Comparison of ENCODE assay signal across 17 cellular contexts in genomic region chr4:143346208-143346607, GRCh38. TPM values are rescaled to one million over a fixed set of nuclear protein-coding genes. Genes with fewer than 3 reads are reported as not detected.
DNase-seq lines count a peak whose midpoint lies in the region; ATAC-seq, FAIRE-seq and TF ChIP-seq lines count a peak whose summit lies in the region.
"Had no signal": no experiment of that assay in that cellular context is flagged by ENCODE, and none has a peak within 500 bp of the region (broad histone marks: within the 10 kb centered on the region; RNA-seq: fewer than 3 reads in every experiment).

No MANE protein-coding gene starts in this region.

- H3F3A ChIP-seq in smooth muscle cell (ENCODE audit: low read depth), result no peaks in the 10 kb centered on the region

- H3K27ac ChIP-seq in keratinocyte (ENCODE audit: control insufficient read depth, insufficient read depth, low read length), result peak overlapping the region; percentile 90
- H3K27ac ChIP-seq in smooth muscle cell (ENCODE audit: low read depth), result no peak overlapping the region
- H3K27ac ChIP-seq in small intestine (ENCODE audit: low read depth in 1 of 2, low read length in 1 of 2), result peak overlapping the region in 1 of 2 donors; percentile 49

- no peaks in the 10 kb centered on the region for H3K36me3 ChIP-seq in bronchial epithelial cell (ENCODE audit: control insufficient read depth, insufficient read depth, low read length)
- H3K36me3 ChIP-seq in keratinocyte (ENCODE audit: control insufficient read depth in 2 of 2, extremely low read depth in 1 of 2, insufficient read depth in 2 of 2, low read length in 2 of 2), result peaks cover 0 to 4% of the 10 kb centered on the region in 2 experiments
- H3K36me3 ChIP-seq in smooth muscle cell (ENCODE audit: low read depth), result no peaks in the 10 kb centered on the region
- no peaks in the 10 kb centered on the region for H3K36me3 ChIP-seq in small intestine (ENCODE audit: control insufficient read depth in 2 of 2, insufficient read depth in 2 of 2, low read length in 2 of 2)
- H3K36me3 ChIP-seq: MG63, uterus had no signal

- H3K4me1 ChIP-seq in keratinocyte (ENCODE audit: control insufficient read depth, extremely low read depth, insufficient read depth, low read length), result peaks cover 28% of the 10 kb centered on the region
- peaks cover 8% of the 10 kb centered on the region for H3K4me1 ChIP-seq in smooth muscle cell (ENCODE audit: low read depth)
- peaks cover 0 to 12% of the 10 kb centered on the region in 2 donors for H3K4me1 ChIP-seq in small intestine (ENCODE audit: control insufficient read depth in 2 of 2, insufficient read depth in 1 of 2, low read depth in 1 of 2, low read length in 1 of 2)

- dilution Hi-C loops in keratinocyte (cut with MboI; ENCODE audit: extremely low pct_ligation_motif_present, low sequenced_read_pairs), result no loop called here

- no peak overlapping the region for H2AFZ ChIP-seq in keratinocyte (ENCODE audit: control insufficient read depth, low read length)
- H2AFZ ChIP-seq in smooth muscle cell (ENCODE audit: low read depth), result no peak overlapping the region

- TF ChIP-seq CTCF in bronchial epithelial cell (IDR thresholded peaks at IDR 0.05; ENCODE audit: insufficient read depth, low read length, severe bottlenecking) (no peak), keratinocyte (optimal IDR thresholded peaks at IDR 0.05 in 1 of 3, IDR thresholded peaks at IDR 0.05 in 1 of 3, conservative IDR thresholded peaks at IDR 0.05 in 1 of 3; ENCODE audit: extremely low read depth in 1 of 3, insufficient read depth in 2 of 3, low read length in 3 of 3) (no peak), smooth muscle cell (IDR thresholded peaks at IDR 0.05; ENCODE audit: borderline replicate concordance, insufficient read depth, poor library complexity, severe bottlenecking) (no peak)

- H3K9me3 ChIP-seq in keratinocyte (ENCODE audit: control insufficient read depth, low read depth, low read length) (no peaks in the 10 kb centered on the region), smooth muscle cell (replicated peaks; ENCODE audit: low read depth) (no peaks in the 10 kb centered on the region), small intestine (ENCODE audit: control insufficient read depth, low read depth) (no peaks in the 10 kb centered on the region)
- H3K9me3 ChIP-seq: MG63, uterus had no signal

- FAIRE-seq in bronchial epithelial cell (lab: Jason Lieb, UNC) (no peak), keratinocyte (lab: Jason Lieb, UNC) (peak; percentile 97), small intestine (lab: Jason Lieb, UNC) (no peak)
- FAIRE-seq: astrocyte, H1 had no signal

- H3K9ac ChIP-seq in keratinocyte (ENCODE audit: control insufficient read depth, extremely low read depth, insufficient read depth, low read length) (peak overlapping the region; percentile 66), smooth muscle cell (ENCODE audit: low read depth) (peak overlapping the region; percentile 45)

- DNase-seq in bronchial epithelial cell (ENCODE audit: low read depth), result peak; percentile 96
- peak; percentile 66 for DNase-seq in keratinocyte (ENCODE audit: low read depth, low spot score)
- no peak for DNase-seq in smooth muscle cell (lab: John Stamatoyannopoulos, UW; ENCODE audit: unreplicated experiment)
- no peak for DNase-seq in amygdala (lab: John Stamatoyannopoulos, UW)
- no peak for DNase-seq in NCI-H1092 treated with DMSO at 0.1 percent for 48 hours (lab: John Stamatoyannopoulos, UW)
- DNase-seq in small intestine, result no peak
- DNase-seq: DMS 273 treated with DMSO at 0.1 percent for 48 hours; effector memory CD8-positive, alpha-beta T cell; MG63; NCI-H2171; uterus had no signal

- H3K9me1 ChIP-seq in keratinocyte (ENCODE audit: control insufficient read depth, extremely low read depth, insufficient read depth, low read length), result no peaks in the 10 kb centered on the region

- no peaks in the 10 kb centered on the region for H3K27me3 ChIP-seq in bronchial epithelial cell (ENCODE audit: control insufficient read depth, insufficient read depth, low read length)
- no peaks in the 10 kb centered on the region for H3K27me3 ChIP-seq in keratinocyte (ENCODE audit: control insufficient read depth, extremely low read depth, insufficient read depth, low read length)
- H3K27me3 ChIP-seq in smooth muscle cell (ENCODE audit: low read depth), result no peaks in the 10 kb centered on the region
- H3K27me3 ChIP-seq in small intestine (ENCODE audit: control insufficient read depth in 2 of 2, insufficient read depth in 2 of 2, low read length in 2 of 2), result no peaks in the 10 kb centered on the region
- H3K27me3 ChIP-seq: MG63, uterus had no signal

- no peak overlapping the region for H3K4me3 ChIP-seq in bronchial epithelial cell (ENCODE audit: low read depth, low read length)
- peak overlapping the region in 2 of 3 experiments; percentile 22 to 27 for H3K4me3 ChIP-seq in keratinocyte (ENCODE audit: control insufficient read depth in 2 of 3, extremely low read depth in 1 of 3, insufficient read depth in 2 of 3, low read depth in 1 of 3, low read length in 3 of 3)
- H3K4me3 ChIP-seq in smooth muscle cell, result no peak overlapping the region
- no peak overlapping the region for H3K4me3 ChIP-seq in small intestine (ENCODE audit: low read depth in 1 of 2, low read length in 2 of 2)
- H3K4me3 ChIP-seq: MG63, uterus had no signal

- TF ChIP-seq RAD21 in Ishikawa (IDR thresholded peaks at IDR 0.05; ENCODE audit: low read depth), result no peak

- ATAC-seq in HG02840 (IDR thresholded peaks at IDR 0.05; ENCODE audit: low FRiP score, unreplicated experiment), result no peak
- ATAC-seq: activated T-helper 17 cell treated with anti-CD3 and anti-CD28 coated beads, Interleukin-2, amount 50 U/mL, for 72 hours; effector memory CD8-positive, alpha-beta T cell; Panc1 had no signal

- H3K79me2 ChIP-seq in keratinocyte (ENCODE audit: control insufficient read depth, insufficient read depth, low read length) (peaks cover 40% of the 10 kb centered on the region), smooth muscle cell (ENCODE audit: low read depth) (peaks cover 51% of the 10 kb centered on the region)

- no peak for TF ChIP-seq EP300 in Ishikawa (IDR thresholded peaks at IDR 0.05; ENCODE audit: borderline replicate concordance)

- WGBS in smooth muscle cell (ENCODE audit: low lambda C conversion rate), result 59% methylated on average over 2 of the region's 2 CpGs
- WGBS in small intestine, 3 donors, result 51 to 76% (median 57%) methylated on average over 2 of the region's 2 CpGs

- H4K20me1 ChIP-seq in keratinocyte (ENCODE audit: control insufficient read depth, extremely low read depth, insufficient read depth, low read length), result no peaks in the 10 kb centered on the region
- H4K20me1 ChIP-seq in smooth muscle cell (ENCODE audit: low read depth), result peaks cover 9% of the 10 kb centered on the region

- H3K4me2 ChIP-seq in keratinocyte (ENCODE audit: control insufficient read depth, extremely low read depth, insufficient read depth, low read depth, low read length), result peak overlapping the region; percentile 81
- H3K4me2 ChIP-seq in smooth muscle cell, result peak overlapping the region; percentile 57

TF ChIP-seq in Ishikawa, 13 proteins besides CTCF, POLR2A, EP300 and RAD21:
- TF ChIP-seq TEAD4 (IDR thresholded peaks at IDR 0.05) (peak; percentile 67; the same call in 1 of the 2 replicates), EGR1 (IDR thresholded peaks at IDR 0.05) (no peak), USF1 (IDR thresholded peaks at IDR 0.05) (no peak)

RNA-seq across cellular contexts. Expression of gene GAB1, which starts 9.5 kb away (rescaled TPM):
- total RNA-seq in bronchial epithelial cell, result 5.0 and 10.8 TPM in 2 replicates
- polyA plus RNA-seq in keratinocyte, result 10.0 to 11.0 TPM (median 10.1 TPM) in 3 replicates
- 25.5 TPM for polyA plus RNA-seq in keratinocyte (2011; ENCODE audit: low read depth)
- polyA plus RNA-seq in keratinocyte (2011; cell fraction: cytosol; rRNA removed), result 4.4 and 9.5 TPM in 2 replicates
- 17.9 and 22.6 TPM in 2 replicates for polyA plus RNA-seq in keratinocyte (2011; cell fraction: nucleus; rRNA removed)
- polyA plus RNA-seq in keratinocyte (2012; ENCODE audit: low replicate concordance), result 5.8 and 13.5 TPM in 2 replicates
- polyA minus RNA-seq in keratinocyte, result 8.4 to 28.2 TPM (median 17.5 TPM) in 3 replicates
- polyA minus RNA-seq in keratinocyte (2011; cell fraction: cytosol; rRNA and poly(A)+ RNA removed), result 9.4 TPM
- polyA minus RNA-seq in keratinocyte (2011; cell fraction: nucleus; rRNA and poly(A)+ RNA removed), result 21.0 and 38.9 TPM in 2 replicates
- 17.5 and 22.5 TPM in 2 replicates for total RNA-seq in smooth muscle cell
- 0.50 and 3.0 TPM in 2 replicates for polyA plus RNA-seq in smooth muscle cell
- polyA plus RNA-seq in small intestine, result 1 to 10 TPM; 3.5 to 7.2 (median 6.3) TPM

Comparison
In these comparisons a context has a peak if more than half of its experiments do, and no peak if none do; other contexts are left out.
1. DNase-seq: peak in bronchial epithelial cell (single experiment) and keratinocyte (single experiment); none in smooth muscle cell (single experiment), amygdala (0 of 56), NCI-H1092 treated with DMSO at 0.1 percent for 48 hours (single experiment) and small intestine (single experiment).
2. H3K4me3 ChIP-seq: peak in keratinocyte (2 of 3); none in bronchial epithelial cell (single experiment), smooth muscle cell (single experiment) and small intestine (0 of 2).